In the genomic region with DNA sequence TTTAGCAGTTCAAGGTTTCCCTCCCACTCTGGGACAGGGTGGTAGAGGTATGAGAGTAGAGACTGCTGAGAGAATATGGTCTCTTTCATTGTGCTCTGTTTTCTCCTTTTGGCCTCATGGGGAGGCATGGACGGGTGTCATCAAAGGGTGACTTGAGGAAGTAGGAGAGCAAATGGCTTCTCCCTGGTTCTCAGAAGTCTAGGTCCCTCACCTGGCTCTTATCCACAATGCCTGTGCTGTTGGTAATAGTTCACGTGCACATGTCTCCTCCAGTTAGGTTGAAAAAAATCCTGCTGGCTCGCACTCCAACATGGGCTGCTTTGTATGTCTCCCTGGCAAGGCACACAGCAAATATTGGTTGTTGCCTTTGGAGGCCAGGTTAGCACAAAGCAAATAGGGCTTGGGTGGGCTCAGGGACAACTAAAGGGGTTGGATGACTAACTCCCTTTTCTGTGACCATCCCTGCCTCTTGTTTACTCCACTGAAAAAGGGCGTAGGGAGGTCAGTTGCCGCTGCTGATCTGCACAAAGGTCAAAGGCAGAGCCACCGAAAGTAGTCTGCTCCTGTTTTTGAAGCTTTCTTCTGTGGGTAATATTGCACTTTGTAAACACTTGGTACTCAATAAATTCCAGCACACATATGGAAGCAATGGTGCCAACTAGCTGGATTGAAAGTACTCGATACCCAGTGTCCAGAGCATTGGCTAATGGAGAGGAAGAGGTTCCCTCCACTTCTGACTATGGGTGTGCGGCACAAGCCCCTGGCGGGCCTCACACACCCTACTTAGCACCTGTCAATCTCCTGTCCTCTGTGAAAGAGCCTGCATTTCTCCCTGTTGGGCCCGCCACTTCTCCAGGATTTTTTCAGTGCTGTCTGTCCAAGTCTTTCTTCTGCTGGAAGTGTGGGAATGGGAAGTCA, we compare ENCODE assay signal across 1 cellular context.
TF ChIP-seq lines count a peak whose summit lies in the region.

No MANE protein-coding gene starts in this region.

TF ChIP-seq in HepG2, 621 proteins besides CTCF, POLR2A, EP300 and RAD21 (continued from another document and continues in another):
- TF ChIP-seq, protein P1, sequence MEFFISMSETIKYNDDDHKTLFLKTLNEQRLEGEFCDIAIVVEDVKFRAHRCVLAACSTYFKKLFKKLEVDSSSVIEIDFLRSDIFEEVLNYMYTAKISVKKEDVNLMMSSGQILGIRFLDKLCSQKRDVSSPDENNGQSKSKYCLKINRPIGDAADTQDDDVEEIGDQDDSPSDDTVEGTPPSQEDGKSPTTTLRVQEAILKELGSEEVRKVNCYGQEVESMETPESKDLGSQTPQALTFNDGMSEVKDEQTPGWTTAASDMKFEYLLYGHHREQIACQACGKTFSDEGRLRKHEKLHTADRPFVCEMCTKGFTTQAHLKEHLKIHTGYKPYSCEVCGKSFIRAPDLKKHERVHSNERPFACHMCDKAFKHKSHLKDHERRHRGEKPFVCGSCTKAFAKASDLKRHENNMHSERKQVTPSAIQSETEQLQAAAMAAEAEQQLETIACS (CRISPR knock-in tag; IDR thresholded peaks at IDR 0.05) = no peak
- TF ChIP-seq ZFYVE20 (CRISPR knock-in tag; IDR thresholded peaks at IDR 0.05; ENCODE audit: borderline replicate concordance, low read depth) = no peak
- TF ChIP-seq ZFP82 (CRISPR knock-in tag; IDR thresholded peaks at IDR 0.05; ENCODE audit: borderline replicate concordance) = no peak
- TF ChIP-seq ZNF382 (CRISPR knock-in tag; IDR thresholded peaks at IDR 0.05; ENCODE audit: borderline replicate concordance) = no peak
- TF ChIP-seq RFXANK (CRISPR knock-in tag; IDR thresholded peaks at IDR 0.05) = 0 out of 2 replicates have a peak, but pooled peaks have one; percentile 33
- no peak for TF ChIP-seq MAF1 (CRISPR knock-in tag; IDR thresholded peaks at IDR 0.05; ENCODE audit: borderline replicate concordance)
- TF ChIP-seq, protein P2, sequence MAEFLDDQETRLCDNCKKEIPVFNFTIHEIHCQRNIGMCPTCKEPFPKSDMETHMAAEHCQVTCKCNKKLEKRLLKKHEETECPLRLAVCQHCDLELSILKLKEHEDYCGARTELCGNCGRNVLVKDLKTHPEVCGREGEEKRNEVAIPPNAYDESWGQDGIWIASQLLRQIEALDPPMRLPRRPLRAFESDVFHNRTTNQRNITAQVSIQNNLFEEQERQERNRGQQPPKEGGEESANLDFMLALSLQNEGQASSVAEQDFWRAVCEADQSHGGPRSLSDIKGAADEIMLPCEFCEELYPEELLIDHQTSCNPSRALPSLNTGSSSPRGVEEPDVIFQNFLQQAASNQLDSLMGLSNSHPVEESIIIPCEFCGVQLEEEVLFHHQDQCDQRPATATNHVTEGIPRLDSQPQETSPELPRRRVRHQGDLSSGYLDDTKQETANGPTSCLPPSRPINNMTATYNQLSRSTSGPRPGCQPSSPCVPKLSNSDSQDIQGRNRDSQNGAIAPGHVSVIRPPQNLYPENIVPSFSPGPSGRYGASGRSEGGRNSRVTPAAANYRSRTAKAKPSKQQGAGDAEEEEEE (CRISPR knock-in tag; IDR thresholded peaks at IDR 0.05; ENCODE audit: borderline replicate concordance) = 0 out of 2 replicates have a peak, but pooled peaks have one; percentile 50
- no peak for TF ChIP-seq DR1 (CRISPR knock-in tag; IDR thresholded peaks at IDR 0.05)
- TF ChIP-seq GATAD2A (CRISPR knock-in tag; IDR thresholded peaks at IDR 0.05) = peak; percentile 96
- peak; percentile 81 for TF ChIP-seq IRF2 (CRISPR knock-in tag; IDR thresholded peaks at IDR 0.05)
- TF ChIP-seq, protein P3, sequence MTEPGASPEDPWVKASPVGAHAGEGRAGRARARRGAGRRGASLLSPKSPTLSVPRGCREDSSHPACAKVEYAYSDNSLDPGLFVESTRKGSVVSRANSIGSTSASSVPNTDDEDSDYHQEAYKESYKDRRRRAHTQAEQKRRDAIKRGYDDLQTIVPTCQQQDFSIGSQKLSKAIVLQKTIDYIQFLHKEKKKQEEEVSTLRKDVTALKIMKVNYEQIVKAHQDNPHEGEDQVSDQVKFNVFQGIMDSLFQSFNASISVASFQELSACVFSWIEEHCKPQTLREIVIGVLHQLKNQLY (CRISPR knock-in tag; IDR thresholded peaks at IDR 0.05) = peak; percentile 94
- no peak for TF ChIP-seq ZNF367 (CRISPR knock-in tag; IDR thresholded peaks at IDR 0.05; ENCODE audit: borderline replicate concordance)
- TF ChIP-seq, protein P4, sequence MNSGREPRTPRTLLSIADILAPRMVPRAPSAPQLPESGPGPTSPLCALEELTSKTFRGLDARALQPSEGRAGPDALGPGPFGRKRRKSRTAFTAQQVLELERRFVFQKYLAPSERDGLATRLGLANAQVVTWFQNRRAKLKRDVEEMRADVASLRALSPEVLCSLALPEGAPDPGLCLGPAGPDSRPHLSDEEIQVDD (CRISPR knock-in tag; IDR thresholded peaks at IDR 0.05; ENCODE audit: borderline replicate concordance) = no peak
- no peak for TF ChIP-seq HCFC1 (IDR thresholded peaks at IDR 0.05; ENCODE audit: low read depth, low read length)
- TF ChIP-seq MTA3 (CRISPR knock-in tag; IDR thresholded peaks at IDR 0.05) = no peak
- TF ChIP-seq NR2F2 (IDR thresholded peaks at IDR 0.05; ENCODE audit: borderline replicate concordance, low read depth) = peak; percentile 97
- no peak for TF ChIP-seq SP1 (IDR thresholded peaks at IDR 0.05)
- peak; percentile 15; the same call in 1 of the 2 replicates for TF ChIP-seq SP1 (CRISPR knock-in tag; IDR thresholded peaks at IDR 0.05)
- TF ChIP-seq ZNF510 (CRISPR knock-in tag; IDR thresholded peaks at IDR 0.05; ENCODE audit: low read depth) = 0 out of 2 replicates have a peak, but pooled peaks have one; percentile 47
- TF ChIP-seq SMARCC2 (IDR thresholded peaks at IDR 0.05) = no peak
- TF ChIP-seq ZIK1 (CRISPR knock-in tag; IDR thresholded peaks at IDR 0.05; ENCODE audit: borderline replicate concordance, low read depth) = peak; percentile 43; the same call in 1 of the 2 replicates
- no peak for TF ChIP-seq ZNF263 (CRISPR knock-in tag; IDR thresholded peaks at IDR 0.05)
- TF ChIP-seq, protein P5, sequence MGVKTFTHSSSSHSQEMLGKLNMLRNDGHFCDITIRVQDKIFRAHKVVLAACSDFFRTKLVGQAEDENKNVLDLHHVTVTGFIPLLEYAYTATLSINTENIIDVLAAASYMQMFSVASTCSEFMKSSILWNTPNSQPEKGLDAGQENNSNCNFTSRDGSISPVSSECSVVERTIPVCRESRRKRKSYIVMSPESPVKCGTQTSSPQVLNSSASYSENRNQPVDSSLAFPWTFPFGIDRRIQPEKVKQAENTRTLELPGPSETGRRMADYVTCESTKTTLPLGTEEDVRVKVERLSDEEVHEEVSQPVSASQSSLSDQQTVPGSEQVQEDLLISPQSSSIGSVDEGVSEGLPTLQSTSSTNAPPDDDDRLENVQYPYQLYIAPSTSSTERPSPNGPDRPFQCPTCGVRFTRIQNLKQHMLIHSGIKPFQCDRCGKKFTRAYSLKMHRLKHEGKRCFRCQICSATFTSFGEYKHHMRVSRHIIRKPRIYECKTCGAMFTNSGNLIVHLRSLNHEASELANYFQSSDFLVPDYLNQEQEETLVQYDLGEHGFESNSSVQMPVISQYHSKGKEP (CRISPR knock-in tag; IDR thresholded peaks at IDR 0.05) = no peak
- TF ChIP-seq SMAD1 (CRISPR knock-in tag; IDR thresholded peaks at IDR 0.05; ENCODE audit: borderline replicate concordance, low read depth) = no peak
- TF ChIP-seq CENPT (CRISPR knock-in tag; IDR thresholded peaks at IDR 0.05; ENCODE audit: low read depth) = no peak
- TF ChIP-seq ZNF501 (CRISPR knock-in tag; IDR thresholded peaks at IDR 0.05) = peak; percentile 63
- TF ChIP-seq SALL1 (CRISPR knock-in tag; IDR thresholded peaks at IDR 0.05) = peak; percentile 98
- no peak for TF ChIP-seq ZNF619 (CRISPR knock-in tag; IDR thresholded peaks at IDR 0.05)
- TF ChIP-seq, protein P6, sequence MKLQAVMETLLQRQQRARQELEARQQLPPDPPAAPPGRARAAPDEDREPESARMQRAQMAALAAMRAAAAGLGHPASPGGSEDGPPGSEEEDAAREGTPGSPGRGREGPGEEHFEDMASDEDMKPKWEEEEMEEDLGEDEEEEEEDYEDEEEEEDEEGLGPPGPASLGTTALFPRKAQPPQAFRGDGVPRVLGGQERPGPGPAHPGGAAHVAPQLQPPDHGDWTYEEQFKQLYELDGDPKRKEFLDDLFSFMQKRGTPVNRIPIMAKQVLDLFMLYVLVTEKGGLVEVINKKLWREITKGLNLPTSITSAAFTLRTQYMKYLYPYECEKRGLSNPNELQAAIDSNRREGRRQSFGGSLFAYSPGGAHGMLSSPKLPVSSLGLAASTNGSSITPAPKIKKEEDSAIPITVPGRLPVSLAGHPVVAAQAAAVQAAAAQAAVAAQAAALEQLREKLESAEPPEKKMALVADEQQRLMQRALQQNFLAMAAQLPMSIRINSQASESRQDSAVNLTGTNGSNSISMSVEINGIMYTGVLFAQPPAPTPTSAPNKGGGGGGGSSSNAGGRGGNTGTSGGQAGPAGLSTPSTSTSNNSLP (IDR thresholded peaks at IDR 0.05; ENCODE audit: low read depth, low read length) = no peak
- peak; percentile 82; the same call in 1 of the 2 replicates for TF ChIP-seq NCOR1 (IDR thresholded peaks at IDR 0.05; ENCODE audit: borderline replicate concordance, low read length)
- TF ChIP-seq, protein P7, sequence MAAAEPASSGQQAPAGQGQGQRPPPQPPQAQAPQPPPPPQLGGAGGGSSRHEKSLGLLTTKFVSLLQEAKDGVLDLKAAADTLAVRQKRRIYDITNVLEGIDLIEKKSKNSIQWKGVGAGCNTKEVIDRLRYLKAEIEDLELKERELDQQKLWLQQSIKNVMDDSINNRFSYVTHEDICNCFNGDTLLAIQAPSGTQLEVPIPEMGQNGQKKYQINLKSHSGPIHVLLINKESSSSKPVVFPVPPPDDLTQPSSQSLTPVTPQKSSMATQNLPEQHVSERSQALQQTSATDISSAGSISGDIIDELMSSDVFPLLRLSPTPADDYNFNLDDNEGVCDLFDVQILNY (CRISPR knock-in tag; conservative IDR thresholded peaks at IDR 0.05) = no peak
- TF ChIP-seq ETV5 (CRISPR knock-in tag; IDR thresholded peaks at IDR 0.05; ENCODE audit: borderline replicate concordance) = peak; percentile 62
- TF ChIP-seq MIXL1 (CRISPR knock-in tag; IDR thresholded peaks at IDR 0.05) = peak; percentile 82; the same call in 1 of the 2 replicates
- no peak for TF ChIP-seq PAF1 (CRISPR knock-in tag; IDR thresholded peaks at IDR 0.05)
- no peak for TF ChIP-seq RBM39 (IDR thresholded peaks at IDR 0.05; ENCODE audit: low read depth, low read length, poor library complexity, severe bottlenecking)
- TF ChIP-seq, protein P8, sequence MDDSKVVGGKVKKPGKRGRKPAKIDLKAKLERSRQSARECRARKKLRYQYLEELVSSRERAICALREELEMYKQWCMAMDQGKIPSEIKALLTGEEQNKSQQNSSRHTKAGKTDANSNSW (CRISPR knock-in tag; IDR thresholded peaks at IDR 0.05; ENCODE audit: borderline replicate concordance) = 0 out of 2 replicates have a peak, but pooled peaks have one; percentile 38
- TF ChIP-seq SP140L (CRISPR knock-in tag; IDR thresholded peaks at IDR 0.05; ENCODE audit: borderline replicate concordance) = no peak; the same call in 1 of the 2 replicates
- TF ChIP-seq GABPB1 (CRISPR knock-in tag; IDR thresholded peaks at IDR 0.05) = peak; percentile 37
- TF ChIP-seq ATRX (CRISPR knock-in tag; IDR thresholded peaks at IDR 0.05; ENCODE audit: borderline replicate concordance) = no peak
- TF ChIP-seq, protein P9, sequence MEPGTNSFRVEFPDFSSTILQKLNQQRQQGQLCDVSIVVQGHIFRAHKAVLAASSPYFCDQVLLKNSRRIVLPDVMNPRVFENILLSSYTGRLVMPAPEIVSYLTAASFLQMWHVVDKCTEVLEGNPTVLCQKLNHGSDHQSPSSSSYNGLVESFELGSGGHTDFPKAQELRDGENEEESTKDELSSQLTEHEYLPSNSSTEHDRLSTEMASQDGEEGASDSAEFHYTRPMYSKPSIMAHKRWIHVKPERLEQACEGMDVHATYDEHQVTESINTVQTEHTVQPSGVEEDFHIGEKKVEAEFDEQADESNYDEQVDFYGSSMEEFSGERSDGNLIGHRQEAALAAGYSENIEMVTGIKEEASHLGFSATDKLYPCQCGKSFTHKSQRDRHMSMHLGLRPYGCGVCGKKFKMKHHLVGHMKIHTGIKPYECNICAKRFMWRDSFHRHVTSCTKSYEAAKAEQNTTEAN (CRISPR knock-in tag; conservative IDR thresholded peaks at IDR 0.05) = 0 out of 2 replicates have a peak, but pooled peaks have one; percentile 40
- TF ChIP-seq, protein P10, sequence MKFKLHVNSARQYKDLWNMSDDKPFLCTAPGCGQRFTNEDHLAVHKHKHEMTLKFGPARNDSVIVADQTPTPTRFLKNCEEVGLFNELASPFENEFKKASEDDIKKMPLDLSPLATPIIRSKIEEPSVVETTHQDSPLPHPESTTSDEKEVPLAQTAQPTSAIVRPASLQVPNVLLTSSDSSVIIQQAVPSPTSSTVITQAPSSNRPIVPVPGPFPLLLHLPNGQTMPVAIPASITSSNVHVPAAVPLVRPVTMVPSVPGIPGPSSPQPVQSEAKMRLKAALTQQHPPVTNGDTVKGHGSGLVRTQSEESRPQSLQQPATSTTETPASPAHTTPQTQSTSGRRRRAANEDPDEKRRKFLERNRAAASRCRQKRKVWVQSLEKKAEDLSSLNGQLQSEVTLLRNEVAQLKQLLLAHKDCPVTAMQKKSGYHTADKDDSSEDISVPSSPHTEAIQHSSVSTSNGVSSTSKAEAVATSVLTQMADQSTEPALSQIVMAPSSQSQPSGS (CRISPR knock-in tag; IDR thresholded peaks at IDR 0.05) = peak; percentile 92
- 0 out of 2 replicates have a peak, but pooled peaks have one; percentile 29 for TF ChIP-seq NFYC (CRISPR knock-in tag; IDR thresholded peaks at IDR 0.05)
- no peak for TF ChIP-seq CBX1 (IDR thresholded peaks at IDR 0.05; ENCODE audit: low read depth)
- TF ChIP-seq YEATS4 (CRISPR knock-in tag; IDR thresholded peaks at IDR 0.05; ENCODE audit: borderline replicate concordance) = peak; percentile 52
- TF ChIP-seq CC2D1A (CRISPR knock-in tag; IDR thresholded peaks at IDR 0.05) = no peak
- TF ChIP-seq ZNF792 (CRISPR knock-in tag; IDR thresholded peaks at IDR 0.05) = peak; percentile 95
- TF ChIP-seq, protein P11, sequence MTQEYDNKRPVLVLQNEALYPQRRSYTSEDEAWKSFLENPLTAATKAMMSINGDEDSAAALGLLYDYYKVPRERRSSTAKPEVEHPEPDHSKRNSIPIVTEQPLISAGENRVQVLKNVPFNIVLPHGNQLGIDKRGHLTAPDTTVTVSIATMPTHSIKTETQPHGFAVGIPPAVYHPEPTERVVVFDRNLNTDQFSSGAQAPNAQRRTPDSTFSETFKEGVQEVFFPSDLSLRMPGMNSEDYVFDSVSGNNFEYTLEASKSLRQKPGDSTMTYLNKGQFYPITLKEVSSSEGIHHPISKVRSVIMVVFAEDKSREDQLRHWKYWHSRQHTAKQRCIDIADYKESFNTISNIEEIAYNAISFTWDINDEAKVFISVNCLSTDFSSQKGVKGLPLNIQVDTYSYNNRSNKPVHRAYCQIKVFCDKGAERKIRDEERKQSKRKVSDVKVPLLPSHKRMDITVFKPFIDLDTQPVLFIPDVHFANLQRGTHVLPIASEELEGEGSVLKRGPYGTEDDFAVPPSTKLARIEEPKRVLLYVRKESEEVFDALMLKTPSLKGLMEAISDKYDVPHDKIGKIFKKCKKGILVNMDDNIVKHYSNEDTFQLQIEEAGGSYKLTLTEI (CRISPR knock-in tag; conservative IDR thresholded peaks at IDR 0.05) = no peak
- peak; percentile 96 for TF ChIP-seq FOSL2 (CRISPR knock-in tag; IDR thresholded peaks at IDR 0.05)
- no peak for TF ChIP-seq HNRNPK (IDR thresholded peaks at IDR 0.05; ENCODE audit: low read depth, low read length, poor library complexity, severe bottlenecking)
- 0 out of 2 replicates have a peak, but pooled peaks have one; percentile 57 for TF ChIP-seq SATB2 (CRISPR knock-in tag; IDR thresholded peaks at IDR 0.05)
- TF ChIP-seq FIP1L1 (IDR thresholded peaks at IDR 0.05; ENCODE audit: borderline replicate concordance, insufficient read depth, low read depth, low read length) = no peak
- TF ChIP-seq ZNF616 (CRISPR knock-in tag; IDR thresholded peaks at IDR 0.05; ENCODE audit: low read depth) = no peak
- peak; percentile 88 for TF ChIP-seq ZMYM3 (CRISPR knock-in tag; IDR thresholded peaks at IDR 0.05)
